In the genomic region with DNA sequence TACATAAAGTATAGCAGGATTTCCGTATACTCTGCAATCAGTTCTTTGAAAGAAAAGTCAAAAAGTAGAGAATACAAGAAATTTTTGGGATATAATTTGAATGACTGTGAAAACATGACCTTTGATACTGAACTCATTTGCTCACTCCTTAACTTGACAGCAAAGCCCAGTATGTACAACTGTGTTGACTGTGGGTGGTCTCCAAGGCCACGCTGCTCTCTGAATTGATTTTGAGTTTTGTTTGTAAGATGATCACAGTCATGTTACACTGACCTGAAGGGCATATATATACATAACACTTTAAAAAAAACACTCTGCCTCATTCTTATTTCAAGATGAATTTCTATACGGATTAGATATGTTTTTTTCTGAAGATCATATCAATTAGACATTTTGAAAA, we compare ENCODE assay signal across 9 cellular contexts. TPM values are rescaled to one million over a fixed set of nuclear protein-coding genes. Genes with fewer than 3 reads are reported as not detected.
"Had no signal": no experiment of that assay in that cellular context is flagged by ENCODE, and none has a peak within 500 bp of the region (broad histone marks: within the 10 kb centered on the region; RNA-seq: fewer than 3 reads in every experiment).

No MANE protein-coding gene starts in this region.

- DNase-seq: H9, HCEC 1CT, KBM-7 had no signal

- H3K27ac Mint-ChIP-seq: GM23338, H9, IgD-negative memory B cell had no signal

- H3K4me1 Mint-ChIP-seq: IgD-negative memory B cell had no signal

- H3K27me3 Mint-ChIP-seq: IgD-negative memory B cell had no signal

- FAIRE-seq: H1, H54, HTR-8/SVneo had no signal

- H3K4me3 Mint-ChIP-seq: GM23338, H9, IgD-negative memory B cell had no signal

- H2AFZ ChIP-seq: GM23338 had no signal

- H3K36me3 Mint-ChIP-seq: IgD-negative memory B cell had no signal

- H3K9me3 Mint-ChIP-seq: GM23338, H9, IgD-negative memory B cell had no signal

- H3K4me3 ChIP-seq: GM23338 had no signal

- H3K4me2 ChIP-seq: GM23338 had no signal

- ATAC-seq: GM23338 had no signal

RNA-seq across cellular contexts. Expression of a gene that starts 9.5 kb away (rescaled TPM):
- total RNA-seq: HT-29 had no signal
- polyA plus RNA-seq: IgD-negative memory B cell had no signal
